In genomic region chr10:13099666-13100348, GRCh38 we compare ENCODE assay signal across 8 cellular contexts. TPM values are rescaled to one million over a fixed set of nuclear protein-coding genes. Genes with fewer than 3 reads are reported as not detected.
DNase-seq lines count a peak whose midpoint lies in the region; ATAC-seq and TF ChIP-seq lines count a peak whose summit lies in the region.

OPTN (plus strand) TSS chr10:13100163; CDS start chr10:13109123, 8,960 bp downstream.

- H3K4me3 ChIP-seq in AG10803 (ENCODE audit: low read length) = peak within 1 kb of the TSS; percentile 87

- ATAC-seq in GM18909 (IDR thresholded peaks at IDR 0.05; ENCODE audit: poor library complexity, unreplicated experiment) (peak; percentile 74), HG03175 (IDR thresholded peaks at IDR 0.05; ENCODE audit: unreplicated experiment) (peak; percentile 66)

- peak; percentile 81 for TF ChIP-seq CTCF in AG10803 (conservative IDR thresholded peaks at IDR 0.05; ENCODE audit: low read length)

- DNase-seq in AG10803 (ENCODE audit: low read depth) (peak; percentile 73), NCI-H510A (lab: John Stamatoyannopoulos, UW) (peak; percentile 80), lung microvascular endothelial cell (ENCODE audit: low read depth in 2 of 2) (peak; percentile 86)
- DNase-seq in activated CD8-positive, alpha-beta memory T cell treated with anti-CD3 and anti-CD28 coated beads for 1 hour (ENCODE audit: extremely low read depth in 1 of 2, low read depth in 1 of 2) = peak; percentile 49 to 68
- DNase-seq in effector CD8-positive, alpha-beta T cell (lab: John Stamatoyannopoulos, UW) = peak; percentile 78
- peak; percentile 57 for DNase-seq in stimulated activated CD8-positive, alpha-beta memory T cell treated with anti-CD3 and anti-CD28 coated beads, Interleukin-12 subunit alpha, Interleukin-12 subunit beta, amount 100 ng/mL, for 1 hour (ENCODE audit: low read depth)

RNA-seq across cellular contexts. Expression of gene OPTN, which starts in this region (rescaled TPM):
- 70.8 and 105 TPM in 2 replicates for total RNA-seq in lung microvascular endothelial cell

Comparison
In these comparisons a context has a peak if more than half of its experiments do, and no peak if none do; other contexts are left out.
1. Peak in every context shown above with its lines: DNase-seq, ATAC-seq and H3K4me3 ChIP-seq.